8 cellular contexts compared by ENCODE assay signal in the genomic region with DNA sequence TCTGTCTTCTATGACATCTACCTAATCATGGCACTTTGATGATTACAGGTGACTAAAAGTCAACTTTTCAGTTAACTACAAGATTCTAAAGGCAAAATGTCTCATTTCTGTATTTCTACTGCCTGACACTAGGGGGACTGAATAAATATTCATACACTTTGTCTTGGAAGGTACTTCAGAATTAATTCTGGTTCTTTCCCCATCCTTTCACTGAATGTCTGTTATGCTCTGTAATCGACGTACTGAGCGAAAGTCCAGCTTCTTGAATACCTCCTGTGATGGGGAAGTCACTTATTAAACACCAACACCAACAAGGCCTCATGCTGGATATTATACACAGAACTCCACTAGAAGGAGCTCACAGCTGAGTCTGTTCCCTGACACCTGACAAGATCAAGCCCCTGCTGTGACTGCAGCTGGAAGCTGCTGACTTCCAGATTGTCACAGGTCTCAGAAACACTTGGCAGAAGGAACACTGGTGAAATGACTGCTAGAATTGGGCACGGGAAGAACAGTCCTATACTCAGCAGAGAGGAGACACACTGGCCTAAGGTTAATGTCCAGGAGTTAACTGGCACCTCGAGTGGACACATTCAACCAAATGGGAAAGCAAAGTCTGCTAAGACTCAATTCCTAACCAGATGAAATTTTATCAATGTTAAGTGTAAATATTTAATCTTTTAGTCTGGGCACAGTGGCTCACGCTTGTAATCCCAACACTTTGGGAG. TPM values are rescaled to one million over a fixed set of nuclear protein-coding genes. Genes with fewer than 3 reads are reported as not detected.
DNase-seq lines count a peak whose midpoint lies in the region; ATAC-seq and TF ChIP-seq lines count a peak whose summit lies in the region.

No MANE protein-coding gene starts in this region.

- no peaks in the 10 kb centered on the region for H3K9me2 ChIP-seq in SK-N-SH

- H3K9me3 ChIP-seq in SK-N-SH: no peaks in the 10 kb centered on the region
- H3K9me3 ChIP-seq in upper lobe of right lung: no peaks in the 10 kb centered on the region

- H3K9me3 Mint-ChIP-seq in natural killer cell (no peaks in the 10 kb centered on the region), glutamatergic neuron (ENCODE audit: unreplicated experiment) (peaks cover 3% of the 10 kb centered on the region)
- no peaks in the 10 kb centered on the region for H3K9me3 Mint-ChIP-seq in natural killer cell treated with Interleukin-12 subunit alpha and Interleukin-12 subunit beta and Interleukin-15 and Interleukin-18, amount 100 ng/mL, for 72 hours

- TF ChIP-seq EP300 in SK-N-SH (IDR thresholded peaks at IDR 0.05; ENCODE audit: borderline replicate concordance in 1 of 2, low read depth in 1 of 2, low read length in 1 of 2): no peak

- TF ChIP-seq RAD21 in SK-N-SH (IDR thresholded peaks at IDR 0.05; ENCODE audit: low read length): no peak

- POLR2A ChIA-PET in SK-N-SH (lab: Yijun Ruan, JAX): no interaction called here

- H3K27ac ChIP-seq in SK-N-SH (ENCODE audit: low read depth in 2 of 2, low read length in 1 of 2) (no peak overlapping the region), upper lobe of right lung (no peak overlapping the region)

- peaks cover 8 to 12% of the 10 kb centered on the region in 2 experiments for H3K36me3 ChIP-seq in SK-N-SH (replicated peaks in 1 of 2; ENCODE audit: control insufficient read depth in 1 of 2, insufficient read depth in 2 of 2, low read length in 1 of 2)
- H3K36me3 ChIP-seq in upper lobe of right lung: peaks cover 13% of the 10 kb centered on the region

- H3K4me1 Mint-ChIP-seq in natural killer cell: peaks cover 0 to 6% of the 10 kb centered on the region in 2 donors
- peaks cover 0 to 5% of the 10 kb centered on the region in 2 donors for H3K4me1 Mint-ChIP-seq in natural killer cell treated with Interleukin-12 subunit alpha and Interleukin-12 subunit beta and Interleukin-15 and Interleukin-18, amount 100 ng/mL, for 72 hours (ENCODE audit: low read depth in 2 of 2)
- peaks cover 27% of the 10 kb centered on the region for H3K4me1 Mint-ChIP-seq in glutamatergic neuron (ENCODE audit: low read depth, unreplicated experiment)

- H3K36me3 Mint-ChIP-seq in natural killer cell: peaks cover 6% of the 10 kb centered on the region
- peaks cover 10% of the 10 kb centered on the region for H3K36me3 Mint-ChIP-seq in natural killer cell treated with Interleukin-12 subunit alpha and Interleukin-12 subunit beta and Interleukin-15 and Interleukin-18, amount 100 ng/mL, for 72 hours
- H3K36me3 Mint-ChIP-seq in glutamatergic neuron (ENCODE audit: unreplicated experiment): no peaks in the 10 kb centered on the region

- H3K4me3 ChIP-seq in SK-N-SH (ENCODE audit: low read depth in 2 of 2, low read length in 1 of 2): no peak overlapping the region
- H3K4me3 ChIP-seq in upper lobe of right lung: no peak overlapping the region

- CTCF ChIA-PET in SK-N-SH (lab: Yijun Ruan, JAX): interaction anchor here (0.6 to 2.1 kb wide), 11 partner anchors 9 to 142 kb away, joined by 3 to 13 read pairs (median 4); no protein-coding TSS in a partner anchor

- peaks cover 7% of the 10 kb centered on the region; the same call in 1 of the 2 replicates for H3K79me2 ChIP-seq in SK-N-SH (ENCODE audit: insufficient read depth)

- no peaks in the 10 kb centered on the region for H4K20me1 ChIP-seq in SK-N-SH (ENCODE audit: insufficient read depth)

- 94% methylated on average over 6 of the region's 6 CpGs for WGBS in SK-N-SH (ENCODE audit: low lambda C conversion rate)

- no peak overlapping the region for H2AFZ ChIP-seq in SK-N-SH (ENCODE audit: low read depth)

- H3K27me3 Mint-ChIP-seq in natural killer cell (ENCODE audit: low read depth in 2 of 2) (no peaks in the 10 kb centered on the region), glutamatergic neuron (ENCODE audit: unreplicated experiment) (peaks cover 3% of the 10 kb centered on the region)
- H3K27me3 Mint-ChIP-seq in natural killer cell treated with Interleukin-12 subunit alpha and Interleukin-12 subunit beta and Interleukin-15 and Interleukin-18, amount 100 ng/mL, for 72 hours: no peaks in the 10 kb centered on the region

- ATAC-seq in natural killer cell: peak in 1 of 3 donors; percentile 24
- ATAC-seq in natural killer cell treated with Interleukin-12 subunit alpha and Interleukin-12 subunit beta and Interleukin-15 and Interleukin-18, amount 100 ng/mL, for 72 hours: no peak
- ATAC-seq in upper lobe of right lung: no peak
- no peak for ATAC-seq in GM18519 (IDR thresholded peaks at IDR 0.05; ENCODE audit: low FRiP score, unreplicated experiment)

- intact Hi-C loops in natural killer cell (cut with micrococcal nuclease): no loop called here
- intact Hi-C loops in upper lobe of right lung (cut with DNase I): no loop called here

- no peak overlapping the region for H3K4me2 ChIP-seq in SK-N-SH

- H3K9ac ChIP-seq in SK-N-SH: no peak overlapping the region

- H3K27me3 ChIP-seq in SK-N-SH (ENCODE audit: insufficient read depth) (no peaks in the 10 kb centered on the region), upper lobe of right lung (no peaks in the 10 kb centered on the region)

- H3K4me1 ChIP-seq in SK-N-SH (ENCODE audit: control insufficient read depth in 1 of 2, insufficient read depth in 2 of 2, low read depth in 1 of 2, low read length in 1 of 2) (no peaks in the 10 kb centered on the region; a peak in 1 of 4 replicates), upper lobe of right lung (no peaks in the 10 kb centered on the region)

- H3K4me3 Mint-ChIP-seq in natural killer cell (no peak overlapping the region), glutamatergic neuron (ENCODE audit: unreplicated experiment) (no peak overlapping the region)
- H3K4me3 Mint-ChIP-seq in natural killer cell treated with Interleukin-12 subunit alpha and Interleukin-12 subunit beta and Interleukin-15 and Interleukin-18, amount 100 ng/mL, for 72 hours: no peak overlapping the region

- TF ChIP-seq CTCF in natural killer cell (IDR thresholded peaks at IDR 0.05) (peak; percentile 56), SK-N-SH (IDR thresholded peaks at IDR 0.05) (peak; percentile 59), glutamatergic neuron (IDR thresholded peaks at IDR 0.05; ENCODE audit: partially characterized antibody, unreplicated experiment) (peak; percentile 64), upper lobe of right lung (IDR thresholded peaks at IDR 0.05) (peak; percentile 34)

- no peak overlapping the region for H3K27ac Mint-ChIP-seq in natural killer cell
- H3K27ac Mint-ChIP-seq in natural killer cell treated with Interleukin-12 subunit alpha and Interleukin-12 subunit beta and Interleukin-15 and Interleukin-18, amount 100 ng/mL, for 72 hours: no peak overlapping the region
- peak overlapping the region; percentile 82 for H3K27ac Mint-ChIP-seq in glutamatergic neuron (ENCODE audit: unreplicated experiment)

- DNase-seq in natural killer cell (no peak), SK-N-SH (no peak), glutamatergic neuron (peak; percentile 28), upper lobe of right lung (no peak), AG08395 (ENCODE audit: low spot score) (no peak), NCI-H526 (lab: John Stamatoyannopoulos, UW) (no peak)
- DNase-seq in natural killer cell treated with Interleukin-12 subunit alpha and Interleukin-12 subunit beta and Interleukin-15 and Interleukin-18, amount 100 ng/mL, for 72 hours (ENCODE audit: low spot score): no peak

- peaks cover 5% of the 10 kb centered on the region for H3F3A ChIP-seq in SK-N-SH (replicated peaks; ENCODE audit: insufficient read depth)

TF ChIP-seq in SK-N-SH, 30 proteins besides CTCF, POLR2A, EP300 and RAD21 (continues in another document):
- TF ChIP-seq MXI1 (IDR thresholded peaks at IDR 0.05; ENCODE audit: low read depth, low read length) (no peak), CHD2 (IDR thresholded peaks at IDR 0.05; ENCODE audit: low read length, partially characterized antibody) (no peak), GATA2 (CRISPR knock-in tag; IDR thresholded peaks at IDR 0.05) (no peak), NFIC (IDR thresholded peaks at IDR 0.05; ENCODE audit: borderline replicate concordance) (no peak), RFX5 (IDR thresholded peaks at IDR 0.05; ENCODE audit: low read length) (no peak), FOXJ3 (CRISPR knock-in tag; IDR thresholded peaks at IDR 0.05) (no peak), EZH2phosphoT487 (IDR thresholded peaks at IDR 0.05; ENCODE audit: borderline replicate concordance, low read depth) (no peak)
- TF ChIP-seq, protein P1, sequence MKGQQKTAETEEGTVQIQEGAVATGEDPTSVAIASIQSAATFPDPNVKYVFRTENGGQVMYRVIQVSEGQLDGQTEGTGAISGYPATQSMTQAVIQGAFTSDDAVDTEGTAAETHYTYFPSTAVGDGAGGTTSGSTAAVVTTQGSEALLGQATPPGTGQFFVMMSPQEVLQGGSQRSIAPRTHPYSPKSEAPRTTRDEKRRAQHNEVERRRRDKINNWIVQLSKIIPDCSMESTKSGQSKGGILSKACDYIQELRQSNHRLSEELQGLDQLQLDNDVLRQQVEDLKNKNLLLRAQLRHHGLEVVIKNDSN (IDR thresholded peaks at IDR 0.05; ENCODE audit: borderline replicate concordance, low read depth): no peak
- TF ChIP-seq, protein P2, sequence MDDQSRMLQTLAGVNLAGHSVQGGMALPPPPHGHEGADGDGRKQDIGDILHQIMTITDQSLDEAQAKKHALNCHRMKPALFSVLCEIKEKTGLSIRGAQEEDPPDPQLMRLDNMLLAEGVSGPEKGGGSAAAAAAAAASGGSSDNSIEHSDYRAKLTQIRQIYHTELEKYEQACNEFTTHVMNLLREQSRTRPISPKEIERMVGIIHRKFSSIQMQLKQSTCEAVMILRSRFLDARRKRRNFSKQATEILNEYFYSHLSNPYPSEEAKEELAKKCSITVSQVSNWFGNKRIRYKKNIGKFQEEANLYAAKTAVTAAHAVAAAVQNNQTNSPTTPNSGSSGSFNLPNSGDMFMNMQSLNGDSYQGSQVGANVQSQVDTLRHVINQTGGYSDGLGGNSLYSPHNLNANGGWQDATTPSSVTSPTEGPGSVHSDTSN (IDR thresholded peaks at IDR 0.05): no peak

RNA-seq across cellular contexts. Expression of a gene that starts 31.9 kb away (rescaled TPM):
- total RNA-seq in natural killer cell (10 to 100 TPM; 52.3 to 63.5 (median 63.2) TPM), glutamatergic neuron (ENCODE audit: unreplicated experiment) (76.2 TPM), upper lobe of right lung (43.3 TPM)
- 100 to 1,000 TPM in 1 of 2 donors, 10 to 100 TPM in 1; 85.4 to 145 TPM for total RNA-seq in natural killer cell treated with Interleukin-12 subunit alpha and Interleukin-12 subunit beta and Interleukin-15 and Interleukin-18, amount 100 ng/mL, for 72 hours
- 121 and 135 TPM in 2 replicates for polyA plus RNA-seq in SK-N-SH (2012; rRNA removed)
- polyA plus RNA-seq in SK-N-SH (2012; cell fraction: cytosol; rRNA removed): 189 and 192 TPM in 2 replicates
- 30.0 and 38.6 TPM in 2 replicates for polyA plus RNA-seq in SK-N-SH (2012; cell fraction: nucleus; rRNA removed)

RNA-seq across cellular contexts. Expression of a gene that starts 32.2 kb away (rescaled TPM):
- total RNA-seq in natural killer cell: 10 to 100 TPM in 1 of 3 donors, 1 to 10 TPM in 2; 6.6 to 11.6 (median 9.0) TPM
- total RNA-seq in natural killer cell treated with Interleukin-12 subunit alpha and Interleukin-12 subunit beta and Interleukin-15 and Interleukin-18, amount 100 ng/mL, for 72 hours: 10 to 100 TPM; 27.9 to 49.5 TPM
- 13.9 and 35.3 TPM in 2 replicates for polyA plus RNA-seq in SK-N-SH (2012; rRNA removed)
- 27.0 and 56.3 TPM in 2 replicates for polyA plus RNA-seq in SK-N-SH (2012; cell fraction: cytosol; rRNA removed)
- 8.4 and 12.8 TPM in 2 replicates for polyA plus RNA-seq in SK-N-SH (2012; cell fraction: nucleus; rRNA removed)
- 9.2 TPM for total RNA-seq in glutamatergic neuron (ENCODE audit: unreplicated experiment)
- 8.4 TPM for total RNA-seq in upper lobe of right lung
